In the genomic region with DNA sequence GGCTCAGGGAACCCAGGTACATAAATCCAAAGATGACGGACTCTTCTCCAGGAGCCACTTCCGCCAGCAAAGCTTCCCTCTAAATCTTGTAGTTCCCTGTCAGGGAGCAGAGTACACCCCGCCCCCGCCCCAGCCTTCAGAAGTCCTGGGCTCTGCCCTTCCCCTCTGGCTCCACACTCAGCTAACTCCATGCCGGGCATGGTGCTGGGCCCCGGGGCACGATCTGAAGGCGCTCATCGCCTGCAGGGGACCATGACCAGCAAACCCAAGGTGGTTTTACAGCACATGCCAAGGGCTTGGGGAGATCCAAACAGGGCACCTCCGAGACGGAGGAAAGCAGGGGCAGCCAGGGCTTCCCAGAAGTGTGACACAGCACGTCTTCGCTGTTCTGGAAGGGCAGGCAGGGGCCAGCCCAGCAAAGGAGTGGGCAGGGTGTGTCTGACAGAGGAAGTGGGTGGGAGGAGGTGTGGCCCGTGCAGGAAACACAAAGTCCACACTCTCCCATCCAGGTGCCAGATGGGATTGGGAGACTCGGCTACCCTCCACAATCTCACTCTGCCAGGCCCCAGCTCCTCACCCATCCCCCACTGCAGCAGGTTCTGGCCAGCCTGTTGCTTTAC, we compare ENCODE assay signal across 16 cellular contexts. TPM values are rescaled to one million over a fixed set of nuclear protein-coding genes. Genes with fewer than 3 reads are reported as not detected.
DNase-seq lines count a peak whose midpoint lies in the region; TF ChIP-seq lines count a peak whose summit lies in the region.
"Had no signal": no experiment of that assay in that cellular context is flagged by ENCODE, and none has a peak within 500 bp of the region (broad histone marks: within the 10 kb centered on the region; RNA-seq: fewer than 3 reads in every experiment).

No MANE protein-coding gene starts in this region.

- no peaks in the 10 kb centered on the region for H3K79me2 ChIP-seq in hepatocyte

- H3K4me3 ChIP-seq in hepatocyte: no peak overlapping the region

- H3K27ac ChIP-seq in hepatocyte: peak overlapping the region; percentile 81

- TF ChIP-seq CTCF in hepatocyte (IDR thresholded peaks at IDR 0.05; ENCODE audit: poor library complexity) (no peak), GM20000 (IDR thresholded peaks at IDR 0.05; ENCODE audit: extremely low read depth, missing control alignments) (no peak)

- peak; percentile 3 for DNase-seq in Caki2 (ENCODE audit: low read depth)
- peak; percentile 45 for DNase-seq in RPMI7951 (ENCODE audit: low read depth)
- DNase-seq in hepatocyte (ENCODE audit: low spot score): peak; percentile 64
- DNase-seq in renal cortical epithelial cell (ENCODE audit: low read depth): peak; percentile 69
- DNase-seq in NCI-H2227 treated with DMSO at 0.1 percent for 48 hours (lab: John Stamatoyannopoulos, UW): no peak
- no peak for DNase-seq in activated naive CD4-positive, alpha-beta T cell treated with Interleukin-2 at 50 U/mL for 16 hours
- no peak for DNase-seq in cortex of kidney (lab: John Stamatoyannopoulos, UW)
- no peak for DNase-seq in GM20000 (ENCODE audit: low spot score)
- DNase-seq: activated CD8-positive, alpha-beta memory T cell treated with anti-CD3 and anti-CD28 coated beads, Interleukin-2, amount 50 U/mL, for 4 hours; head of caudate nucleus; NCI-H187; NCI-H524 treated with DMSO at 0.1 percent for 48 hours; stimulated activated naive CD8-positive, alpha-beta T cell treated with anti-CD3 and anti-CD28 coated beads, Interleukin-15, Interleukin-2, amounts not matched to agents 100 U/mL and 50 U/mL, for 24 hours; T-helper 1 cell had no signal

- WGBS in hepatocyte (ENCODE audit: low lambda C conversion rate, missing lambda C conversion rate): 72% methylated on average over 15 of the region's 15 CpGs

- in situ Hi-C loops in Caki2 (cut with HindIII; ENCODE audit: low pct_unique_long_range_greater_than_20kb, low sequenced_read_pairs): no loop called here

- H3K9me3 ChIP-seq in hepatocyte (ENCODE audit: low read depth): no peaks in the 10 kb centered on the region

- H4K20me1 ChIP-seq in hepatocyte (ENCODE audit: insufficient read depth, poor library complexity, severe bottlenecking): no peaks in the 10 kb centered on the region

- no peak overlapping the region for H2AFZ ChIP-seq in hepatocyte

- peak overlapping the region; percentile 46 for H3K4me2 ChIP-seq in hepatocyte

- H3K9me2 ChIP-seq in hepatocyte (replicated peaks; ENCODE audit: insufficient read depth): no peaks in the 10 kb centered on the region

- H3K27me3 ChIP-seq in hepatocyte: no peaks in the 10 kb centered on the region

- H3K4me1 ChIP-seq in hepatocyte (ENCODE audit: insufficient read depth): peaks cover 7% of the 10 kb centered on the region

- no peaks in the 10 kb centered on the region for H3K36me3 ChIP-seq in hepatocyte (replicated peaks; ENCODE audit: insufficient read depth, low read depth)

RNA-seq across cellular contexts. Expression of a gene that starts 41.6 kb away (rescaled TPM):
- 0.10 TPM in 1 of 2 replicates, not detected in the other for total RNA-seq in Caki2 (2014; rRNA removed; shearing (Covaris generic); ENCODE audit: low replicate concordance)
- not detected in 2 replicates for total RNA-seq in RPMI7951 (2014; rRNA removed; shearing (Covaris generic))
- total RNA-seq in hepatocyte (0.43 and 1.2 TPM in 2 replicates), renal cortical epithelial cell (5.3 and 20.3 TPM in 2 replicates)
- 0.57 and 1.5 TPM in 2 replicates for polyA plus RNA-seq in hepatocyte
- total RNA-seq: endothelial cell of umbilical vein; natural killer cell treated with Interleukin-12 subunit alpha and Interleukin-12 subunit beta and Interleukin-15 and Interleukin-18, amount 100 ng/mL, for 72 hours had no signal
- polyA plus RNA-seq: endothelial cell of umbilical vein had no signal

RNA-seq across cellular contexts. Expression of a gene that starts 48.0 kb away (rescaled TPM):
- 2.4 and 2.5 TPM in 2 replicates for total RNA-seq in Caki2 (2014; rRNA removed; shearing (Covaris generic); ENCODE audit: low replicate concordance)
- total RNA-seq in RPMI7951 (2014; rRNA removed; shearing (Covaris generic)): 1.7 and 2.2 TPM in 2 replicates
- total RNA-seq in hepatocyte (34.3 and 40.3 TPM in 2 replicates), renal cortical epithelial cell (10.4 and 11.4 TPM in 2 replicates)
- polyA plus RNA-seq in hepatocyte: 29.6 and 34.9 TPM in 2 replicates
- total RNA-seq: endothelial cell of umbilical vein; natural killer cell treated with Interleukin-12 subunit alpha and Interleukin-12 subunit beta and Interleukin-15 and Interleukin-18, amount 100 ng/mL, for 72 hours had no signal
- polyA plus RNA-seq: endothelial cell of umbilical vein had no signal

Comparison
In these comparisons a context has a peak if more than half of its experiments do, and no peak if none do; other contexts are left out.
1. DNase-seq: peak in Caki2 (single experiment), RPMI7951 (single experiment), hepatocyte (single experiment) and renal cortical epithelial cell (single experiment); none in NCI-H2227 treated with DMSO at 0.1 percent for 48 hours (single experiment), activated naive CD4-positive, alpha-beta T cell treated with Interleukin-2 at 50 U/mL for 16 hours (single experiment), cortex of kidney (single experiment) and GM20000 (single experiment).